In genomic region chr3:29708884-29709283, GRCh38 we compare ENCODE assay signal across 21 cellular contexts.
"Had no signal": no experiment of that assay in that cellular context is flagged by ENCODE, and none has a peak within 500 bp of the region (broad histone marks: within the 10 kb centered on the region; RNA-seq: fewer than 3 reads in every experiment).

No MANE protein-coding gene starts in this region.

- H3K4me3 Mint-ChIP-seq: activated CD4-positive, alpha-beta T cell treated with anti-CD3 and anti-CD28 coated beads, Interleukin-2, amount 10 ng/mL, durations not matched to agents 7 days and 5 days; activated CD8-positive, alpha-beta T cell treated with anti-CD3 and anti-CD28 coated beads, Interleukin-2, amount 10 ng/mL, durations not matched to agents 7 days and 5 days; central memory CD8-positive, alpha-beta T cell; naive thymus-derived CD8-positive, alpha-beta T cell; stimulated activated naive B cell treated with anti-CD40 and anti-IgM and Interleukin-4, amounts not matched to agents 10 μg/mL and 1 μg/mL and 100 μg/mL, for 72 hours; type B pancreatic cell had no signal

- H3K27ac ChIP-seq: gastroesophageal sphincter, lower lobe of right lung, VCaP had no signal

- H3K36me3 Mint-ChIP-seq: activated naive CD4-positive, alpha-beta T cell treated with anti-CD3 and anti-CD28 coated beads, Interleukin-2, amount 50 U/mL, for 72 hours; naive thymus-derived CD8-positive, alpha-beta T cell; stimulated activated naive B cell treated with anti-CD40 and anti-IgM and Interleukin-4, amounts not matched to agents 10 μg/mL and 1 μg/mL and 100 μg/mL, for 72 hours had no signal

- H3K27me3 Mint-ChIP-seq: activated CD4-positive, alpha-beta T cell treated with anti-CD3 and anti-CD28 coated beads, Interleukin-2, amount 10 ng/mL, durations not matched to agents 7 days and 5 days; central memory CD8-positive, alpha-beta T cell had no signal

- H3K4me1 Mint-ChIP-seq: activated CD4-positive, alpha-beta T cell treated with anti-CD3 and anti-CD28 coated beads, Interleukin-2, amount 10 ng/mL, durations not matched to agents 7 days and 5 days; central memory CD8-positive, alpha-beta T cell; naive thymus-derived CD8-positive, alpha-beta T cell; stimulated activated naive B cell treated with anti-CD40 and anti-IgM and Interleukin-4, amounts not matched to agents 10 μg/mL and 1 μg/mL and 100 μg/mL, for 72 hours had no signal

- H3K4me2 ChIP-seq: SK-N-SH had no signal

- H3K9ac ChIP-seq: SK-N-SH had no signal

- ATAC-seq: activated CD8-positive, alpha-beta T cell treated with anti-CD3 and anti-CD28 coated beads, Interleukin-2, amount 10 ng/mL, durations not matched to agents 7 days and 5 days; activated naive CD4-positive, alpha-beta T cell treated with anti-CD3 and anti-CD28 coated beads, Interleukin-2, amount 50 U/mL, for 72 hours; gastroesophageal sphincter; left colon; lower lobe of right lung; naive thymus-derived CD8-positive, alpha-beta T cell; stimulated activated naive B cell treated with anti-CD40 and anti-IgM and Interleukin-4, amounts not matched to agents 10 μg/mL and 1 μg/mL and 100 μg/mL, for 72 hours had no signal

- H3K4me3 ChIP-seq: gastroesophageal sphincter, lower lobe of right lung had no signal

- H3K9me3 ChIP-seq: gastroesophageal sphincter, lower lobe of right lung, SK-N-SH had no signal

- H3K9me3 Mint-ChIP-seq: activated CD4-positive, alpha-beta T cell treated with anti-CD3 and anti-CD28 coated beads, Interleukin-2, amount 10 ng/mL, durations not matched to agents 7 days and 5 days; activated naive CD4-positive, alpha-beta T cell treated with anti-CD3 and anti-CD28 coated beads, Interleukin-2, amount 50 U/mL, for 72 hours; central memory CD8-positive, alpha-beta T cell; naive thymus-derived CD8-positive, alpha-beta T cell; stimulated activated naive B cell treated with anti-CD40 and anti-IgM and Interleukin-4, amounts not matched to agents 10 μg/mL and 1 μg/mL and 100 μg/mL, for 72 hours; type B pancreatic cell had no signal

- H3K27ac Mint-ChIP-seq: activated CD4-positive, alpha-beta T cell treated with anti-CD3 and anti-CD28 coated beads, Interleukin-2, amount 10 ng/mL, durations not matched to agents 7 days and 5 days; activated CD8-positive, alpha-beta T cell treated with anti-CD3 and anti-CD28 coated beads, Interleukin-2, amount 10 ng/mL, durations not matched to agents 7 days and 5 days; activated naive CD4-positive, alpha-beta T cell treated with anti-CD3 and anti-CD28 coated beads, Interleukin-2, amount 50 U/mL, for 72 hours; naive thymus-derived CD8-positive, alpha-beta T cell; stimulated activated naive B cell treated with anti-CD40 and anti-IgM and Interleukin-4, amounts not matched to agents 10 μg/mL and 1 μg/mL and 100 μg/mL, for 72 hours; type B pancreatic cell had no signal

- H3K27me3 ChIP-seq: gastroesophageal sphincter had no signal

- H3K36me3 ChIP-seq: gastroesophageal sphincter, lower lobe of right lung had no signal

- DNase-seq: activated CD4-positive, alpha-beta T cell treated with anti-CD3 and anti-CD28 coated beads, Interleukin-2, amount 10 ng/mL, durations not matched to agents 7 days and 5 days; activated CD4-positive, CD25-positive, alpha-beta regulatory T cell treated with anti-CD3 and anti-CD28 coated beads, Interleukin-2, amount 50 U/mL, for 72 hours; activated CD8-positive, alpha-beta T cell treated with anti-CD3 and anti-CD28 coated beads, Interleukin-2, amount 10 ng/mL, durations not matched to agents 7 days and 5 days; activated T-cell treated with anti-CD3 and anti-CD28 coated beads, Interleukin-2, amount 50 U/mL, for 1 hour; effector memory CD4-positive, alpha-beta T cell; head of caudate nucleus; islet precursor cell; left colon; lower lobe of right lung; naive thymus-derived CD8-positive, alpha-beta T cell; nucleus accumbens; SK-N-SH; stimulated activated CD4-positive, alpha-beta T cell treated with anti-CD3 and anti-CD28 coated beads, Interleukin-2, amount 100 ng/mL, for 48 hours; stimulated activated CD8-positive, alpha-beta memory T cell treated with anti-CD3 and anti-CD28 coated beads, Interleukin-4, amount 100 ng/mL, for 48 hours; stimulated activated naive B cell treated with anti-CD40 and anti-IgM and Interleukin-4, amounts not matched to agents 10 μg/mL and 1 μg/mL and 100 μg/mL, for 72 hours; T-helper 2 cell had no signal
